10 cellular contexts compared by ENCODE assay signal in genomic region chr19:1019616-1019961, GRCh38. TPM values are rescaled to one million over a fixed set of nuclear protein-coding genes. Genes with fewer than 3 reads are reported as not detected.
A peak's percentile ranks its signal among the peaks of the same experiment; 100 is the strongest.
DNase-seq lines count a peak whose midpoint lies in the region; ATAC-seq and TF ChIP-seq lines count a peak whose summit lies in the region.
"Had no signal": no experiment of that assay in that cellular context is flagged by ENCODE, and none has a peak within 500 bp of the region (broad histone marks: within the 10 kb centered on the region; RNA-seq: fewer than 3 reads in every experiment).

No MANE protein-coding gene starts in this region.

- H3K4me1 Mint-ChIP-seq in progenitor cell of endocrine pancreas (ENCODE audit: low read depth): peaks cover 17% of the 10 kb centered on the region

- TF ChIP-seq CTCF in DND-41 (IDR thresholded peaks at IDR 0.05; ENCODE audit: borderline replicate concordance, extremely low read depth, low read length, poor library complexity, severe bottlenecking) (no peak), fibroblast of lung (conservative IDR thresholded peaks at IDR 0.05 in 1 of 2, IDR thresholded peaks at IDR 0.05 in 1 of 2; ENCODE audit: low read depth in 1 of 2, low read length in 2 of 2) (no peak), progenitor cell of endocrine pancreas (IDR thresholded peaks at IDR 0.05; ENCODE audit: unreplicated experiment) (no peak)

- H3K27ac Mint-ChIP-seq in progenitor cell of endocrine pancreas: no peak overlapping the region

- no peaks in the 10 kb centered on the region for H3K27me3 ChIP-seq in DND-41 (ENCODE audit: insufficient read depth, low read length, poor library complexity)
- no peaks in the 10 kb centered on the region for H3K27me3 ChIP-seq in SJCRH30
- no peaks in the 10 kb centered on the region for H3K27me3 ChIP-seq in fibroblast of lung (ENCODE audit: control insufficient read depth, insufficient read depth, low read length)

- H3K9ac ChIP-seq in DND-41 (ENCODE audit: low read depth, low read length) (peak overlapping the region; percentile 92), fibroblast of lung (ENCODE audit: insufficient read depth, low read length) (peak overlapping the region; percentile 91)

- H3K4me3 ChIP-seq in DND-41 (ENCODE audit: low read depth in 1 of 2, low read length in 2 of 2): peak overlapping the region; percentile 81 to 89; a peak in 3 of 4 replicates
- peak overlapping the region; percentile 74 for H3K4me3 ChIP-seq in SJCRH30
- peak overlapping the region; percentile 51 to 91 (median 82) for H3K4me3 ChIP-seq in fibroblast of lung (replicated peaks in 1 of 4; ENCODE audit: control extremely low read depth in 1 of 4, insufficient read depth in 1 of 4, low read depth in 3 of 4, low read length in 4 of 4)

- DNase-seq in DND-41 (no peak), SJCRH30 (no peak), fibroblast of lung (ENCODE audit: low read depth in 2 of 2) (no peak), progenitor cell of endocrine pancreas (ENCODE audit: low spot score, unreplicated experiment) (no peak), NCI-H146 treated with DMSO at 0.1 percent for 48 hours (lab: John Stamatoyannopoulos, UW; ENCODE audit: unreplicated experiment) (no peak)
- DNase-seq in stimulated activated CD4-positive, alpha-beta T cell treated with anti-CD3 and anti-CD28 coated beads, Interleukin-4, amount 100 ng/mL, for 1 hour: no peak
- DNase-seq: islet precursor cell had no signal

- H3K27me3 Mint-ChIP-seq in progenitor cell of endocrine pancreas: no peaks in the 10 kb centered on the region

- H2AFZ ChIP-seq in DND-41 (ENCODE audit: low read depth, low read length) (no peak overlapping the region), fibroblast of lung (ENCODE audit: low read length) (no peak overlapping the region)

- peaks cover 59% of the 10 kb centered on the region for H4K20me1 ChIP-seq in DND-41 (ENCODE audit: insufficient read depth, low read length)
- H4K20me1 ChIP-seq in fibroblast of lung (ENCODE audit: control insufficient read depth, extremely low read depth, insufficient read depth, low read length): peaks cover 1% of the 10 kb centered on the region

- H3K4me2 ChIP-seq in DND-41 (ENCODE audit: insufficient read depth, low read length): peak overlapping the region; percentile 91
- H3K4me2 ChIP-seq in fibroblast of lung (ENCODE audit: extremely low read depth, insufficient read depth, low read length): peak overlapping the region; percentile 84

- H3K79me2 ChIP-seq in DND-41 (ENCODE audit: insufficient read depth, low read length) (peaks cover 64% of the 10 kb centered on the region), fibroblast of lung (ENCODE audit: control insufficient read depth, insufficient read depth, low read length) (peaks cover 64% of the 10 kb centered on the region)

- H3K27ac ChIP-seq in DND-41 (ENCODE audit: low read length) (peak overlapping the region; percentile 81), SJCRH30 (no peak overlapping the region), fibroblast of lung (ENCODE audit: insufficient read depth, low read length) (peak overlapping the region; percentile 93)

- no peaks in the 10 kb centered on the region for H3K36me3 Mint-ChIP-seq in progenitor cell of endocrine pancreas (ENCODE audit: insufficient read depth)

- H3K9me3 Mint-ChIP-seq in progenitor cell of endocrine pancreas (ENCODE audit: low read depth): no peaks in the 10 kb centered on the region

- H3K4me1 ChIP-seq in DND-41 (ENCODE audit: insufficient read depth, low read length) (peaks cover 47% of the 10 kb centered on the region), SJCRH30 (peaks cover 3% of the 10 kb centered on the region; the same call in 1 of the 2 replicates), fibroblast of lung (ENCODE audit: control insufficient read depth, extremely low read depth, insufficient read depth, low read length) (peaks cover 20% of the 10 kb centered on the region)

- ATAC-seq in DND-41 (ENCODE audit: insufficient read depth, low read depth) (no peak), GM21576 (IDR thresholded peaks at IDR 0.05; ENCODE audit: unreplicated experiment) (no peak), GM19328 (IDR thresholded peaks at IDR 0.05; ENCODE audit: unreplicated experiment) (no peak)

- H3K9me3 ChIP-seq in DND-41 (ENCODE audit: insufficient read depth, low read length, severe bottlenecking) (no peaks in the 10 kb centered on the region), SJCRH30 (replicated peaks) (no peaks in the 10 kb centered on the region), fibroblast of lung (ENCODE audit: control insufficient read depth, insufficient read depth, low read depth, low read length) (no peaks in the 10 kb centered on the region)

- peak overlapping the region; percentile 86 for H3K4me3 Mint-ChIP-seq in progenitor cell of endocrine pancreas (ENCODE audit: low read depth)

- peaks cover 56% of the 10 kb centered on the region for H3K36me3 ChIP-seq in DND-41 (ENCODE audit: insufficient read depth, low read length)
- peaks cover 2% of the 10 kb centered on the region for H3K36me3 ChIP-seq in SJCRH30
- peaks cover 8% of the 10 kb centered on the region for H3K36me3 ChIP-seq in fibroblast of lung (ENCODE audit: control insufficient read depth, insufficient read depth, low read length)

RNA-seq across cellular contexts. Expression of gene TMEM259, which starts 1.3 kb away (rescaled TPM):
- total RNA-seq in SJCRH30 (2014; rRNA removed; shearing (Covaris generic)): 61.0 and 66.8 TPM in 2 replicates
- total RNA-seq in fibroblast of lung (47.5 and 57.8 TPM in 2 replicates), progenitor cell of endocrine pancreas (171 and 199 TPM in 2 replicates)
- polyA plus RNA-seq in fibroblast of lung: 67.1 and 67.9 TPM in 2 replicates
- 67.4 and 72.8 TPM in 2 replicates for polyA plus RNA-seq in fibroblast of lung (2012)
- 106 and 167 TPM in 2 replicates for polyA minus RNA-seq in fibroblast of lung (ENCODE audit: low replicate concordance)

RNA-seq across cellular contexts. Expression of gene RNU6-2, which starts 1.7 kb away (rescaled TPM):
- total RNA-seq in SJCRH30 (2014; rRNA removed; shearing (Covaris generic)): not detected in 2 replicates
- total RNA-seq in fibroblast of lung: not detected in 2 replicates
- polyA plus RNA-seq in fibroblast of lung: not detected in 2 replicates
- polyA plus RNA-seq in fibroblast of lung (2012): not detected in 2 replicates
- not detected in 2 replicates for polyA minus RNA-seq in fibroblast of lung (ENCODE audit: low replicate concordance)
- total RNA-seq in progenitor cell of endocrine pancreas: not detected in 2 replicates
- total RNA-seq: SK-MEL-5 had no signal

RNA-seq across cellular contexts. Expression of gene CNN2, which starts 6.8 kb away (rescaled TPM):
- 87.2 and 91.4 TPM in 2 replicates for total RNA-seq in SJCRH30 (2014; rRNA removed; shearing (Covaris generic))
- total RNA-seq in fibroblast of lung (120 and 194 TPM in 2 replicates), progenitor cell of endocrine pancreas (225 and 226 TPM in 2 replicates)
- polyA plus RNA-seq in fibroblast of lung: 299 and 473 TPM in 2 replicates
- 425 and 591 TPM in 2 replicates for polyA plus RNA-seq in fibroblast of lung (2012)
- 987 and 1,445 TPM in 2 replicates for polyA minus RNA-seq in fibroblast of lung (ENCODE audit: low replicate concordance)

RNA-seq across cellular contexts. Expression of gene GRIN3B, which starts 19.4 kb away (rescaled TPM):
- total RNA-seq in SJCRH30 (2014; rRNA removed; shearing (Covaris generic)): not detected in 2 replicates
- 0.51 and 0.66 TPM in 2 replicates for total RNA-seq in fibroblast of lung
- 0.12 and 0.25 TPM in 2 replicates for polyA plus RNA-seq in fibroblast of lung
- 0.44 and 0.59 TPM in 2 replicates for polyA plus RNA-seq in fibroblast of lung (2012)
- 0.20 and 0.22 TPM in 2 replicates for polyA minus RNA-seq in fibroblast of lung (ENCODE audit: low replicate concordance)
- 1.4 and 1.5 TPM in 2 replicates for total RNA-seq in progenitor cell of endocrine pancreas

RNA-seq across cellular contexts. Expression of gene ABCA7, which starts 20.3 kb away (rescaled TPM):
- total RNA-seq in SJCRH30 (2014; rRNA removed; shearing (Covaris generic)): 7.8 and 11.0 TPM in 2 replicates
- total RNA-seq in fibroblast of lung: 2.3 and 9.7 TPM in 2 replicates
- polyA plus RNA-seq in fibroblast of lung: 2.2 and 2.3 TPM in 2 replicates
- 3.8 and 10.5 TPM in 2 replicates for polyA plus RNA-seq in fibroblast of lung (2012)
- polyA minus RNA-seq in fibroblast of lung (ENCODE audit: low replicate concordance): 2.9 and 17.4 TPM in 2 replicates
- total RNA-seq in progenitor cell of endocrine pancreas: 54.6 and 57.3 TPM in 2 replicates
